Comparison of ENCODE assay signal across 7 cellular contexts in the genomic region with DNA sequence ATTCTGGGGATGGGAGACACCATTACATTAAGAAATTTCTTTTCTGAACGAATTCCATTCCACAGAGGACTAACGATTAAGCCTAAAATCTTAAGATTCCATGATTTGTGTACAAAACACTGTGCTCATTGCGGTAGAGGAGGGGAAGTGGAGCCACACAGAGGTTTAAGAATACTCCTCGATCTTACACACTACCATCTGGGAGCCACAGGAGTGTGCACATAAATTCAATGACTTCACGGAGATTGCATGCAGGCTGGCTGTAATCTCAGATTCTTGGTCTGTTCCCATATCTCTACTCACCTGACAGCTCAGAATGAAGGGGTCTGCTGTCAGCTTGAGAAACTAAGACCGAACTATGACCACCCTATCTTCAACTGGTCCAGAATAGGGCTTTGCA. TPM values are rescaled to one million over a fixed set of nuclear protein-coding genes. Genes with fewer than 3 reads are reported as not detected.
A peak's percentile ranks its signal among the peaks of the same experiment; 100 is the strongest.
DNase-seq lines count a peak whose midpoint lies in the region; ATAC-seq and TF ChIP-seq lines count a peak whose summit lies in the region.

No MANE protein-coding gene starts in this region.

- no peak for DNase-seq in HAP-1 (ENCODE audit: low spot score in 2 of 2)
- DNase-seq in hepatocyte (ENCODE audit: low spot score): no peak
- no peak for DNase-seq in stimulated activated effector memory CD8-positive, alpha-beta T cell treated with anti-CD3 and anti-CD28 coated beads, Interleukin-12 subunit alpha, Interleukin-12 subunit beta, amount 100 ng/mL, for 72 hours (ENCODE audit: low spot score in 2 of 2)
- DNase-seq in SW 1271 (lab: John Stamatoyannopoulos, UW): no peak

- peaks cover 9% of the 10 kb centered on the region for H3K36me3 ChIP-seq in HAP-1 (replicated peaks)
- H3K36me3 ChIP-seq in hepatocyte (replicated peaks; ENCODE audit: insufficient read depth, low read depth): no peaks in the 10 kb centered on the region

- in situ Hi-C loops in HAP-1 (cut with MboI; ENCODE audit: low sequenced_read_pairs): no loop called here

- peak overlapping the region; percentile 99 for H3K27ac Mint-ChIP-seq in stimulated activated effector memory CD8-positive, alpha-beta T cell treated with anti-CD3 and anti-CD28 coated beads, Interleukin-12 subunit alpha, Interleukin-12 subunit beta, amount 100 ng/mL, for 72 hours

- no peaks in the 10 kb centered on the region for H3K9me2 ChIP-seq in hepatocyte (replicated peaks; ENCODE audit: insufficient read depth)

- H3K4me3 ChIP-seq in HAP-1 (peak overlapping the region; percentile 90), WI38 (ENCODE audit: low read depth, low read length) (peak overlapping the region; percentile 94), hepatocyte (peak overlapping the region; percentile 45)

- H3K9me3 Mint-ChIP-seq in stimulated activated effector memory CD8-positive, alpha-beta T cell treated with anti-CD3 and anti-CD28 coated beads, Interleukin-12 subunit alpha, Interleukin-12 subunit beta, amount 100 ng/mL, for 72 hours: no peaks in the 10 kb centered on the region

- H3K79me2 ChIP-seq in hepatocyte: peaks cover 55% of the 10 kb centered on the region

- peaks cover 23% of the 10 kb centered on the region for H3K36me3 Mint-ChIP-seq in stimulated activated effector memory CD8-positive, alpha-beta T cell treated with anti-CD3 and anti-CD28 coated beads, Interleukin-12 subunit alpha, Interleukin-12 subunit beta, amount 100 ng/mL, for 72 hours

- 0 out of 2 replicates have a peak, but pooled peaks cover 7% of the 10 kb centered on the region for H3K4me1 ChIP-seq in HAP-1
- peaks cover 4% of the 10 kb centered on the region for H3K4me1 ChIP-seq in hepatocyte (ENCODE audit: insufficient read depth)

- TF ChIP-seq CTCF in WI38 (IDR thresholded peaks at IDR 0.05; ENCODE audit: low read depth, low read length) (no peak), hepatocyte (IDR thresholded peaks at IDR 0.05; ENCODE audit: poor library complexity) (no peak)

- ATAC-seq in stimulated activated effector memory CD8-positive, alpha-beta T cell treated with anti-CD3 and anti-CD28 coated beads, Interleukin-12 subunit alpha, Interleukin-12 subunit beta, amount 100 ng/mL, for 72 hours: no peak
- ATAC-seq in HG02885 (IDR thresholded peaks at IDR 0.05; ENCODE audit: poor library complexity, unreplicated experiment) (no peak), GM18505 (IDR thresholded peaks at IDR 0.05; ENCODE audit: unreplicated experiment) (no peak)

- WGBS in hepatocyte (ENCODE audit: low lambda C conversion rate, missing lambda C conversion rate): 25% methylated on average over 6 of the region's 6 CpGs

- H3K9me3 ChIP-seq in HAP-1 (no peaks in the 10 kb centered on the region), hepatocyte (ENCODE audit: low read depth) (no peaks in the 10 kb centered on the region)

- H3K4me1 Mint-ChIP-seq in stimulated activated effector memory CD8-positive, alpha-beta T cell treated with anti-CD3 and anti-CD28 coated beads, Interleukin-12 subunit alpha, Interleukin-12 subunit beta, amount 100 ng/mL, for 72 hours: peaks cover 20% of the 10 kb centered on the region

- H3K4me2 ChIP-seq in hepatocyte: peak overlapping the region; percentile 87

- peak overlapping the region; percentile 51 for H2AFZ ChIP-seq in hepatocyte

- H4K20me1 ChIP-seq in hepatocyte (ENCODE audit: insufficient read depth, poor library complexity, severe bottlenecking): no peaks in the 10 kb centered on the region

- H3K4me3 Mint-ChIP-seq in stimulated activated effector memory CD8-positive, alpha-beta T cell treated with anti-CD3 and anti-CD28 coated beads, Interleukin-12 subunit alpha, Interleukin-12 subunit beta, amount 100 ng/mL, for 72 hours: peak overlapping the region; percentile 96

- H3K27me3 ChIP-seq in HAP-1 (ENCODE audit: low read depth) (no peaks in the 10 kb centered on the region), hepatocyte (no peaks in the 10 kb centered on the region)

- no peak for TF ChIP-seq POLR2A in GM18505 (IDR thresholded peaks at IDR 0.05; ENCODE audit: borderline replicate concordance, extremely low read depth, insufficient read depth, insufficient read length)

- peak overlapping the region; percentile 93 for H3K27ac ChIP-seq in hepatocyte

RNA-seq across cellular contexts. Expression of a gene that starts 0.8 kb away (rescaled TPM):
- 49.2 and 60.6 TPM in 2 replicates for total RNA-seq in hepatocyte
- polyA plus RNA-seq in hepatocyte: 30.3 and 35.0 TPM in 2 replicates

RNA-seq across cellular contexts. Expression of a gene that starts 54.5 kb away (rescaled TPM):
- total RNA-seq in hepatocyte: 26.5 and 33.6 TPM in 2 replicates
- 50.7 and 55.1 TPM in 2 replicates for polyA plus RNA-seq in hepatocyte

RNA-seq across cellular contexts. Expression of a gene that starts 55.2 kb away (rescaled TPM):
- 0.23 and 0.28 TPM in 2 replicates for total RNA-seq in hepatocyte
- 0.76 TPM in 1 of 2 replicates, not detected in the other for polyA plus RNA-seq in hepatocyte
